ENCODE assay signal across 17 cellular contexts in the genomic region with DNA sequence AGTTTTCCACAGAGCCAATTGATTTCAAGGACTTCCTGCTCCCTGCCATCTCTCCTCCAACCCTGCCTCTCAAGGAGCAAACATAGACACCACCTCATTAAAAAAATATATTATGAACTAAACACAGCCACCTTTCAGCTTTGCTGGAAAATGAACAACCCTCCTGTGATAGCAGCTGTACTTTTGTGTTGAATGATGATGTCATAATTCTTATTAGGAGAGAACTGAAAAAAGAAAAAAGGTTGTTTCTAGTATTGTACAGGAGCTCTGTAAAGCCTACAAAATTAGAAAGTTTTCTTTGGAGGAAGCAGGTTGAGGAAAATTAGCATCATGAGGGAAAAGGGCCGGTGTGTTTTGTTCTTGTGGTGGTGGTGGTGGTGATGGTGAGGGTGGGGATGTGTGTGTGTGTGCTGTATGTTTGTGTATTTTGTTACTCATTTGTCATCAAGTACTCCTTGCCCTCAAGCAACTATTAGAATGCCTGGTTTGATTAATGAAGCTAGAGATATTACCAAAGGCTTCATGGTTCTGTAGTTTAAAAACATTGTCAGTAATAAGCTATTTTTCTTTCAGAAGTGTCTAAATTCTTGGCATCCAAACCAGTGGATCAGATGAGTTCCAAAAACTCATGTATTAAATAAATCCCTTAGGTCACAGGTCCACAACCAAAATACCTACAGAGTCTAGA.
A peak's percentile ranks its signal among the peaks of the same experiment; 100 is the strongest.
DNase-seq lines count a peak whose midpoint lies in the region; ATAC-seq, FAIRE-seq and TF ChIP-seq lines count a peak whose summit lies in the region.
"Had no signal": no experiment of that assay in that cellular context is flagged by ENCODE, and none has a peak within 500 bp of the region (broad histone marks: within the 10 kb centered on the region; RNA-seq: fewer than 3 reads in every experiment).

No MANE protein-coding gene starts in this region.

- BruUV-seq in HepG2 (replicated peaks; lab: Mats Ljungman, UMichigan) (no TSS peak), Caco-2 (replicated peaks; lab: Mats Ljungman, UMichigan) (no TSS peak)

- H3K9me3 ChIP-seq in HepG2 (ENCODE audit: low read length) (no peaks in the 10 kb centered on the region), right lobe of liver (no peaks in the 10 kb centered on the region), Caco-2 (no peaks in the 10 kb centered on the region)
- H3K9me3 ChIP-seq: A549 had no signal

- H3K36me3 Mint-ChIP-seq in brain (no peaks in the 10 kb centered on the region), nephron progenitor cell (ENCODE audit: low read depth) (peaks cover 13% of the 10 kb centered on the region), Caco-2 (ENCODE audit: insufficient read depth, unreplicated experiment) (no peaks in the 10 kb centered on the region)
- H3K36me3 Mint-ChIP-seq: CD14-positive monocyte had no signal

- TF ChIP-seq CTCF in HepG2 (CRISPR knock-in tag; IDR thresholded peaks at IDR 0.05) (no peak), right lobe of liver (IDR thresholded peaks at IDR 0.05) (no peak), brain (conservative IDR thresholded peaks at IDR 0.05) (no peak), nephron progenitor cell (IDR thresholded peaks at IDR 0.05) (no peak), Caco-2 (IDR thresholded peaks at IDR 0.05; ENCODE audit: insufficient read depth in 1 of 2, low read depth in 1 of 2, low read length in 1 of 2, severe bottlenecking in 1 of 2, unreplicated experiment in 1 of 2) (no peak)

- H3K36me3 ChIP-seq in HepG2 (replicated peaks in 1 of 2; ENCODE audit: control insufficient read depth in 1 of 2, insufficient read depth in 2 of 2, low read length in 2 of 2) (no peaks in the 10 kb centered on the region), right lobe of liver (no peaks in the 10 kb centered on the region), Caco-2 (ENCODE audit: control insufficient read depth, insufficient read depth, low read length) (no peaks in the 10 kb centered on the region)

- TF ChIP-seq POLR2A in HepG2 (IDR thresholded peaks at IDR 0.05; ENCODE audit: insufficient read depth in 1 of 2, low read depth in 2 of 2, low read length in 2 of 2): no peak
- no peak for TF ChIP-seq POLR2A in right lobe of liver (IDR thresholded peaks at IDR 0.05)

- H3K27ac ChIP-seq in HepG2 (ENCODE audit: extremely low read length, insufficient read depth, low read length): no peak overlapping the region
- H3K27ac ChIP-seq in right lobe of liver: no peak overlapping the region
- H3K27ac ChIP-seq: A549, KMS-11, PC-9 had no signal

- H3K4me3 Mint-ChIP-seq in brain: no peak overlapping the region
- H3K4me3 Mint-ChIP-seq in nephron progenitor cell: no peak overlapping the region
- no peak overlapping the region for H3K4me3 Mint-ChIP-seq in Caco-2 (ENCODE audit: unreplicated experiment)
- H3K4me3 Mint-ChIP-seq: CD14-positive monocyte had no signal

- no peak overlapping the region for H3K9ac ChIP-seq in HepG2 (ENCODE audit: insufficient read depth, low read depth, low read length)
- H3K9ac ChIP-seq: KMS-11 had no signal

- no peaks in the 10 kb centered on the region for H3K79me2 ChIP-seq in HepG2 (ENCODE audit: insufficient read depth, low read length)

- H3K4me3 ChIP-seq in HepG2 (replicated peaks in 1 of 3; ENCODE audit: insufficient read depth in 1 of 3, low read depth in 2 of 3, low read length in 3 of 3) (no peak overlapping the region), right lobe of liver (no peak overlapping the region), Caco-2 (ENCODE audit: low read depth, low read length) (no peak overlapping the region)
- H3K4me3 ChIP-seq: A549, PC-9 had no signal

- ATAC-seq in HepG2: no peak
- no peak for ATAC-seq in right lobe of liver
- ATAC-seq: A549 had no signal

- in situ Hi-C loops in HepG2 (cut with HindIII; ENCODE audit: extremely low pct_ligation_motif_present, low pct_unique_long_range_greater_than_20kb): no loop called here

- TF ChIP-seq EP300 in HepG2 (IDR thresholded peaks at IDR 0.05; ENCODE audit: low read depth in 2 of 2, low read length in 2 of 2) (no peak), HepG2 (CRISPR knock-in tag; IDR thresholded peaks at IDR 0.05; ENCODE audit: borderline replicate concordance) (no peak)

- peak overlapping the region in 3 of 5 experiments; percentile 2 to 80 (median 40) for H3K27ac Mint-ChIP-seq in brain
- peak overlapping the region; percentile 22 for H3K27ac Mint-ChIP-seq in nephron progenitor cell
- no peak overlapping the region for H3K27ac Mint-ChIP-seq in Caco-2 (ENCODE audit: unreplicated experiment)
- H3K27ac Mint-ChIP-seq: CD14-positive monocyte had no signal

- POLR2A ChIA-PET in HepG2 (lab: Yijun Ruan, JAX): no interaction called here
- POLR2A ChIA-PET in Caco-2 (lab: Charles Lee): no interaction called here

- no peak overlapping the region for H2AFZ ChIP-seq in HepG2 (ENCODE audit: low read length)
- H2AFZ ChIP-seq: PC-9 had no signal

- H3K27me3 Mint-ChIP-seq in brain (peaks cover 73% of the 10 kb centered on the region), nephron progenitor cell (ENCODE audit: low read depth, poor library complexity) (peaks cover 12% of the 10 kb centered on the region), Caco-2 (ENCODE audit: insufficient read depth, unreplicated experiment) (no peaks in the 10 kb centered on the region)

- H3K4me2 ChIP-seq in HepG2 (ENCODE audit: low read depth, low read length): no peak overlapping the region
- H3K4me2 ChIP-seq: A549, KMS-11, PC-9 had no signal

- peaks cover 42% of the 10 kb centered on the region for H3K4me1 Mint-ChIP-seq in brain
- H3K4me1 Mint-ChIP-seq in nephron progenitor cell: peaks cover 77% of the 10 kb centered on the region
- H3K4me1 Mint-ChIP-seq in Caco-2 (ENCODE audit: low read depth, unreplicated experiment): no peaks in the 10 kb centered on the region
- H3K4me1 Mint-ChIP-seq: CD14-positive monocyte had no signal

- H3K4me1 ChIP-seq in HepG2 (ENCODE audit: insufficient read depth, low read length) (no peaks in the 10 kb centered on the region), right lobe of liver (no peaks in the 10 kb centered on the region), Caco-2 (no peaks in the 10 kb centered on the region)
- H3K4me1 ChIP-seq: A549 had no signal

- 0% methylated on average over 1 of the region's 1 CpG for WGBS in HepG2 (ENCODE audit: low lambda C conversion rate)
- WGBS in right lobe of liver (ENCODE audit: insufficient coverage, low coverage, low lambda C conversion rate, missing lambda C conversion rate): 80% methylated on average over 1 of the region's 1 CpG

- H3K9me3 Mint-ChIP-seq in brain (peaks cover 6 to 20% (median 10%) of the 10 kb centered on the region in 5 experiments), nephron progenitor cell (peaks cover 15% of the 10 kb centered on the region), Caco-2 (ENCODE audit: unreplicated experiment) (no peaks in the 10 kb centered on the region)

- DNase-seq in HepG2 (ENCODE audit: low spot score) (no peak), right lobe of liver (no peak), nephron progenitor cell (no peak), foreskin melanocyte (no peak), SW 1271 (lab: John Stamatoyannopoulos, UW) (no peak), Caco-2 (no peak), GF-D8 (lab: John Stamatoyannopoulos, UW) (no peak)
- DNase-seq: DND-41, MM.1S, NCI-H1436 treated with DMSO at 0.1 percent for 48 hours, NCI-H2107, NCI-H345, PC-9 had no signal

- CTCF ChIA-PET in HepG2 (lab: Yijun Ruan, JAX; ENCODE audit: low intra/inter-chr PET ratio, low total read pairs): no interaction called here
- CTCF ChIA-PET in Caco-2 (lab: Charles Lee): no interaction called here

- intact Hi-C loops in HepG2 (cut with micrococcal nuclease; ENCODE audit: unreplicated experiment): no loop called here
- intact Hi-C loops in right lobe of liver (cut with DNase I): no loop called here
- intact Hi-C loops in Caco-2 (cut with micrococcal nuclease; ENCODE audit: unreplicated experiment): no loop called here

- no peak for FAIRE-seq in HepG2 (lab: Jason Lieb, UNC)
- FAIRE-seq: A549 had no signal

- TF ChIP-seq RAD21 in HepG2 (CRISPR knock-in tag; IDR thresholded peaks at IDR 0.05): no peak

- H3K27me3 ChIP-seq in HepG2 (ENCODE audit: control insufficient read depth in 1 of 2, insufficient read depth in 2 of 2, low read length in 2 of 2) (no peaks in the 10 kb centered on the region), right lobe of liver (no peaks in the 10 kb centered on the region), Caco-2 (replicated peaks; ENCODE audit: control insufficient read depth, insufficient read depth, low read length) (no peaks in the 10 kb centered on the region)

- no peaks in the 10 kb centered on the region for H4K20me1 ChIP-seq in HepG2 (ENCODE audit: insufficient read depth, low read length)

TF ChIP-seq in HepG2, 621 proteins besides CTCF, POLR2A, EP300 and RAD21:
- TF ChIP-seq FOXM1 (CRISPR knock-in tag; IDR thresholded peaks at IDR 0.05): no peak
- TF ChIP-seq SMAD9 (CRISPR knock-in tag; IDR thresholded peaks at IDR 0.05): no peak
- TF ChIP-seq ATF7 (IDR thresholded peaks at IDR 0.05): peak; percentile 92
- no peak for TF ChIP-seq ATF7 (CRISPR knock-in tag; IDR thresholded peaks at IDR 0.05)
- peak; percentile 27; the same call in 1 of the 2 replicates for TF ChIP-seq CREB1 (IDR thresholded peaks at IDR 0.05)
- no peak for TF ChIP-seq CREB1 (CRISPR knock-in tag; IDR thresholded peaks at IDR 0.05)
